ENCODE assay signal across 19 cellular contexts in genomic region chr6:85008311-85009015, GRCh38.
DNase-seq lines count a peak whose midpoint lies in the region; FAIRE-seq and TF ChIP-seq lines count a peak whose summit lies in the region.
"Had no signal": no experiment of that assay in that cellular context is flagged by ENCODE, and none has a peak within 500 bp of the region (broad histone marks: within the 10 kb centered on the region; RNA-seq: fewer than 3 reads in every experiment).

No MANE protein-coding gene starts in this region.

- CTCF ChIA-PET in endothelial cell of umbilical vein (lab: Charles Lee), result no interaction called here

- POLR2A ChIA-PET in endothelial cell of umbilical vein (lab: Charles Lee), result no interaction called here

- no peaks in the 10 kb centered on the region for H3K36me3 ChIP-seq in endothelial cell of umbilical vein (ENCODE audit: control insufficient read depth in 2 of 2, extremely low read depth in 1 of 2, insufficient read depth in 2 of 2, low read length in 2 of 2)
- H3K36me3 ChIP-seq in tibial nerve, result no peaks in the 10 kb centered on the region
- H3K36me3 ChIP-seq in adrenal gland (replicated peaks in 1 of 2), result no peaks in the 10 kb centered on the region
- H3K36me3 ChIP-seq: colonic mucosa had no signal

- no peak for TF ChIP-seq EP300 in tibial nerve (IDR thresholded peaks at IDR 0.05)

- no peaks in the 10 kb centered on the region for H4K20me1 ChIP-seq in endothelial cell of umbilical vein (replicated peaks; ENCODE audit: control insufficient read depth, extremely low read depth, insufficient read depth, low read length)

- H3K27me3 ChIP-seq in endothelial cell of umbilical vein (ENCODE audit: control insufficient read depth in 2 of 2, insufficient read depth in 2 of 2, low read length in 2 of 2) (no peaks in the 10 kb centered on the region), tibial nerve (no peaks in the 10 kb centered on the region), adrenal gland (no peaks in the 10 kb centered on the region)
- H3K27me3 ChIP-seq: colonic mucosa had no signal

- H3K9me1 ChIP-seq in endothelial cell of umbilical vein (replicated peaks; ENCODE audit: control insufficient read depth, extremely low read depth, insufficient read depth, low read length), result no peaks in the 10 kb centered on the region

- TF ChIP-seq CTCF in endothelial cell of umbilical vein (IDR thresholded peaks at IDR 0.05; ENCODE audit: extremely low read depth in 1 of 2, insufficient read depth in 1 of 2, low read depth in 1 of 2, low read length in 2 of 2) (no peak), tibial nerve (IDR thresholded peaks at IDR 0.05) (no peak), adrenal gland (IDR thresholded peaks at IDR 0.05) (no peak)

- peak; percentile 32 for DNase-seq in ELR (ENCODE audit: low read depth)
- peak; percentile 40 for DNase-seq in LHCN-M2 (ENCODE audit: low read depth)
- DNase-seq in endothelial cell of umbilical vein (ENCODE audit: low read depth, low spot score), result peak; percentile 63
- DNase-seq in myocyte (ENCODE audit: low read depth), result peak; percentile 16
- DNase-seq in tibial nerve (ENCODE audit: low spot score in 2 of 2), result no peak
- no peak for DNase-seq in adrenal gland
- DNase-seq in activated gamma-delta T cell (lab: John Stamatoyannopoulos, UW), result no peak
- DNase-seq: activated B cell treated with CpG ODN at 0.5 μM for 24 hours; activated CD8-positive, alpha-beta memory T cell treated with anti-CD3 and anti-CD28 coated beads, Interleukin-2, amount 10 ng/mL, durations not matched to agents 7 days and 5 days; activated effector memory CD4-positive, alpha-beta T cell treated with Interleukin-2 at 50 U/mL for 16 hours; colonic mucosa; DMS153; kidney glomerular epithelial cell; NCI-H1048; NCI-H82; occipital lobe; stimulated activated CD4-positive, alpha-beta T cell treated with anti-CD3 and anti-CD28 coated beads, Interleukin-4, amount 100 ng/mL, for 4 hours had no signal

- BruUV-seq in endothelial cell of umbilical vein (replicated peaks; lab: Mats Ljungman, UMichigan), result no TSS peak

- H3K9ac ChIP-seq in endothelial cell of umbilical vein (replicated peaks; ENCODE audit: extremely low read depth, insufficient read depth, low read length), result no peak overlapping the region

- H3K27ac ChIP-seq in endothelial cell of umbilical vein (ENCODE audit: insufficient read depth, low read depth, low read length) (no peak overlapping the region), tibial nerve (no peak overlapping the region), adrenal gland (no peak overlapping the region)
- H3K27ac ChIP-seq: C4-2B, colonic mucosa had no signal

- dilution Hi-C loops in endothelial cell of umbilical vein (cut with MboI; ENCODE audit: extremely low pct_ligation_motif_present, low sequenced_read_pairs), result no loop called here

- H3K4me2 ChIP-seq in endothelial cell of umbilical vein (ENCODE audit: insufficient read depth, low read length), result no peak overlapping the region

- no peak for FAIRE-seq in endothelial cell of umbilical vein (lab: Jason Lieb, UNC)
- FAIRE-seq: RCC 7860 had no signal

- TF ChIP-seq POLR2A in endothelial cell of umbilical vein (IDR thresholded peaks at IDR 0.05; ENCODE audit: low read depth, low read length) (no peak), tibial nerve (IDR thresholded peaks at IDR 0.05) (no peak), adrenal gland (IDR thresholded peaks at IDR 0.05) (no peak)

- H3K4me3 ChIP-seq in endothelial cell of umbilical vein (replicated peaks in 1 of 3; ENCODE audit: insufficient read depth in 1 of 3, low read depth in 1 of 3, low read length in 3 of 3) (no peak overlapping the region), tibial nerve (no peak overlapping the region), adrenal gland (no peak overlapping the region)
- H3K4me3 ChIP-seq: colonic mucosa had no signal

- intact Hi-C loops in endothelial cell of umbilical vein (cut with micrococcal nuclease), result no loop called here
- intact Hi-C loops in adrenal gland (cut with DNase I), result no loop called here

- H3K79me2 ChIP-seq in endothelial cell of umbilical vein (ENCODE audit: control insufficient read depth, insufficient read depth, low read length), result no peaks in the 10 kb centered on the region

- no peaks in the 10 kb centered on the region for H3K4me1 ChIP-seq in endothelial cell of umbilical vein (ENCODE audit: control insufficient read depth, extremely low read depth, insufficient read depth, low read length)
- peaks cover 0 to 21% (median 0%) of the 10 kb centered on the region in 4 donors for H3K4me1 ChIP-seq in tibial nerve
- no peaks in the 10 kb centered on the region for H3K4me1 ChIP-seq in adrenal gland (replicated peaks in 1 of 2)
- H3K4me1 ChIP-seq: colonic mucosa had no signal

- 71 to 81% methylated on average over 6 of the region's 6 CpGs for WGBS in tibial nerve, 2 donors
- WGBS in adrenal gland, 4 donors, result 68 to 81% (median 79%) methylated on average over 6 of the region's 6 CpGs

- H3K9me3 ChIP-seq in endothelial cell of umbilical vein (replicated peaks; ENCODE audit: control insufficient read depth, insufficient read depth, low read length), result no peaks in the 10 kb centered on the region
- no peaks in the 10 kb centered on the region for H3K9me3 ChIP-seq in tibial nerve
- no peaks in the 10 kb centered on the region for H3K9me3 ChIP-seq in adrenal gland (replicated peaks in 1 of 3)
- H3K9me3 ChIP-seq: colonic mucosa had no signal

- no peak overlapping the region for H2AFZ ChIP-seq in endothelial cell of umbilical vein (ENCODE audit: low read depth, low read length)

TF ChIP-seq in endothelial cell of umbilical vein, 7 proteins besides CTCF, POLR2A, EP300 and RAD21:
- TF ChIP-seq GATA2 (IDR thresholded peaks at IDR 0.05; ENCODE audit: insufficient read depth, insufficient read length, low read depth, low read length) (no peak), JUN (IDR thresholded peaks at IDR 0.05; ENCODE audit: borderline replicate concordance, insufficient read depth, insufficient read length, low read depth) (peak; percentile 5)

Comparison
In these comparisons a context has a peak if more than half of its experiments do, and no peak if none do; other contexts are left out.
1. DNase-seq: peak in ELR (single experiment), LHCN-M2 (single experiment), endothelial cell of umbilical vein (single experiment) and myocyte (single experiment); none in tibial nerve (0 of 2), adrenal gland (0 of 7) and activated gamma-delta T cell (single experiment).